17 cellular contexts compared by ENCODE assay signal in genomic region chr9:116673375-116673774, GRCh38. TPM values are rescaled to one million over a fixed set of nuclear protein-coding genes. Genes with fewer than 3 reads are reported as not detected.
DNase-seq lines count a peak whose midpoint lies in the region; TF ChIP-seq lines count a peak whose summit lies in the region.
"Had no signal": no experiment of that assay in that cellular context is flagged by ENCODE, and none has a peak within 500 bp of the region (broad histone marks: within the 10 kb centered on the region; RNA-seq: fewer than 3 reads in every experiment).

No MANE protein-coding gene starts in this region.

- H3K27ac Mint-ChIP-seq in osteocyte (ENCODE audit: unreplicated experiment): peak overlapping the region; percentile 2
- no peak overlapping the region for H3K27ac Mint-ChIP-seq in endothelial cell (ENCODE audit: unreplicated experiment)
- H3K27ac Mint-ChIP-seq: B cell; CD4-positive, alpha-beta T cell; IgD-negative memory B cell had no signal

- H3K27me3 Mint-ChIP-seq in osteocyte (ENCODE audit: unreplicated experiment) (no peaks in the 10 kb centered on the region), endothelial cell (ENCODE audit: unreplicated experiment) (no peaks in the 10 kb centered on the region)
- H3K27me3 Mint-ChIP-seq: B cell; CD4-positive, alpha-beta T cell; IgD-negative memory B cell had no signal

- DNase-seq in EH (ENCODE audit: low read depth) (peak; percentile 88), NCI-H226 (peak; percentile 46), amniotic epithelial cell (ENCODE audit: low read depth) (peak; percentile 21), osteocyte (ENCODE audit: extremely low spot score, unreplicated experiment) (no peak), NCI-H128 (lab: John Stamatoyannopoulos, UW; ENCODE audit: unreplicated experiment) (no peak), endothelial cell (ENCODE audit: low spot score) (no peak)
- DNase-seq in activated naive CD4-positive, alpha-beta T cell (lab: John Stamatoyannopoulos, UW): no peak
- DNase-seq: 8988T; C1 segment of cervical spinal cord; Calu3; CD4-positive, alpha-beta T cell; DMS 273 treated with DMSO at 0.1 percent for 48 hours; DMS79; GDM1; KG1 had no signal

- H3K4me3 Mint-ChIP-seq in osteocyte (ENCODE audit: unreplicated experiment) (no peak overlapping the region), endothelial cell (ENCODE audit: unreplicated experiment) (no peak overlapping the region)
- H3K4me3 Mint-ChIP-seq: B cell; CD4-positive, alpha-beta T cell; IgD-negative memory B cell had no signal

- TF ChIP-seq CTCF in osteocyte (IDR thresholded peaks at IDR 0.05): no peak
- no peak for TF ChIP-seq CTCF in endothelial cell (IDR thresholded peaks at IDR 0.05; ENCODE audit: unreplicated experiment)

- H3K4me1 Mint-ChIP-seq in osteocyte (ENCODE audit: unreplicated experiment) (peaks cover 24% of the 10 kb centered on the region), endothelial cell (ENCODE audit: unreplicated experiment) (no peaks in the 10 kb centered on the region)
- H3K4me1 Mint-ChIP-seq: B cell, IgD-negative memory B cell had no signal

- H3K36me3 Mint-ChIP-seq in osteocyte (ENCODE audit: unreplicated experiment) (no peaks in the 10 kb centered on the region), endothelial cell (ENCODE audit: low read depth, unreplicated experiment) (peaks cover 25% of the 10 kb centered on the region)

- H3K9me3 Mint-ChIP-seq in osteocyte (ENCODE audit: unreplicated experiment) (peaks cover 8% of the 10 kb centered on the region), endothelial cell (ENCODE audit: unreplicated experiment) (peaks cover 6% of the 10 kb centered on the region)

RNA-seq across cellular contexts. Expression of gene TRIM32, which starts 13.7 kb away (rescaled TPM):
- total RNA-seq in osteocyte (33.8 and 38.9 TPM in 2 replicates), endothelial cell (ENCODE audit: unreplicated experiment) (24.7 TPM)

Comparison
In these comparisons a context has a peak if more than half of its experiments do, and no peak if none do; other contexts are left out.
1. DNase-seq: peak in EH (single experiment), NCI-H226 (single experiment) and amniotic epithelial cell (single experiment); none in osteocyte (single experiment), NCI-H128 (single experiment), endothelial cell (single experiment) and activated naive CD4-positive, alpha-beta T cell (0 of 4).